8 cellular contexts compared by ENCODE assay signal in the genomic region with DNA sequence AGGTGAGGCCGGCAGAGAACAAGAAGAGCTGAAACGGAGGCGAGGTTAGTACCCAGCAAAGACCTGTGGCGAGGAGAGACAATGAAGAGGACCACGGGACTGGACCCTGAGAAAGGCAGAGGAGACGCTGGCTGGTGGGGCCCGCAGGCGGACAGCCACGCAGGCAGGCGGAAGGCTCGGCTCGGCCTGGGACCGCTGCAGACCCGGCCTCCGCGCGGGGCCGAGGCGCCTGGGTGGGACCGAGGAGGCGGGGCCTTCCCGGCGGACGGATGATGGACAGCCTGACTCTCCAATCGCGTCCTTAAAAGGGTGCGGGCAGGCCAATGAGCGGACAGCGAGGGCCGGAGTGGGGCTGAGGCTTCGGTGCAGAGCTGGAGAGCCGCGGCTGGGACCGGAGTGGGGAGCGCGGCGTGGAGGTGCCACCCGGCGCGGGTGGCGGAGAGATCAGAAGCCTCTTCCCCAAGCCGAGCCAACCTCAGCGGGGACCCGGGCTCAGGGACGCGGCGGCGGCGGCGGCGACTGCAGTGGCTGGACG. TPM values are rescaled to one million over a fixed set of nuclear protein-coding genes. Genes with fewer than 3 reads are reported as not detected.
A peak's percentile ranks its signal among the peaks of the same experiment; 100 is the strongest.
DNase-seq lines count a peak whose midpoint lies in the region; ATAC-seq, FAIRE-seq and TF ChIP-seq lines count a peak whose summit lies in the region.

A gene (plus strand): TSS at position 366 of the 535 bp plus-strand sequence. CDS start 170 bp downstream, outside the sequence.

- peak within 1 kb of the TSS; percentile 43 for H3K27ac ChIP-seq in ACC112 (ENCODE audit: low read depth, low read length)
- H3K27ac ChIP-seq in WERI-Rb-1 = peak within 1 kb of the TSS; percentile 66
- peak within 1 kb of the TSS; percentile 92 to 93 for H3K27ac ChIP-seq in breast epithelium
- H3K27ac ChIP-seq in small intestine (ENCODE audit: low read depth in 1 of 2, low read length in 1 of 2) = peak within 1 kb of the TSS; percentile 77 to 92

- H3K79me2 ChIP-seq in ACC112 (ENCODE audit: control insufficient read depth, insufficient read depth, low read length, unreplicated experiment) = peaks cover 46% of the 10 kb centered on the region

- ATAC-seq in GM18861 (IDR thresholded peaks at IDR 0.05; ENCODE audit: unreplicated experiment) (peak; percentile 77), HG03095 (IDR thresholded peaks at IDR 0.05; ENCODE audit: unreplicated experiment) (peak; percentile 88)

- no peak for FAIRE-seq in small intestine (lab: Jason Lieb, UNC)

- intact Hi-C loops in breast epithelium (cut with DNase I; ENCODE audit: low total_unique reads) = loop anchor here (10.0 kb wide), 1 partner anchor 83 kb away; no protein-coding TSS in a partner anchor

- H3K27me3 ChIP-seq in ACC112 (ENCODE audit: insufficient read depth, low read length) (no peaks in the 10 kb centered on the region), WERI-Rb-1 (ENCODE audit: insufficient read depth, low read depth, severe bottlenecking) (no peaks in the 10 kb centered on the region), breast epithelium (no peaks in the 10 kb centered on the region), small intestine (ENCODE audit: control insufficient read depth in 2 of 2, insufficient read depth in 2 of 2, low read length in 2 of 2) (no peaks in the 10 kb centered on the region)

- TF ChIP-seq CTCF in WERI-Rb-1 (IDR thresholded peaks at IDR 0.05; ENCODE audit: low read depth, low read length) = no peak
- TF ChIP-seq CTCF in breast epithelium (IDR thresholded peaks at IDR 0.05) = no peak

- H3K9me3 ChIP-seq in WERI-Rb-1 (ENCODE audit: severe bottlenecking) (no peaks in the 10 kb centered on the region), breast epithelium (no peaks in the 10 kb centered on the region), small intestine (ENCODE audit: control insufficient read depth, low read depth) (no peaks in the 10 kb centered on the region)

- peaks cover 29% of the 10 kb centered on the region for H3K4me1 ChIP-seq in ACC112 (ENCODE audit: control insufficient read depth, insufficient read depth, low read length, unreplicated experiment)
- peaks cover 0 to 17% of the 10 kb centered on the region in 2 donors for H3K4me1 ChIP-seq in breast epithelium
- peaks cover 0 to 8% of the 10 kb centered on the region in 2 donors for H3K4me1 ChIP-seq in small intestine (ENCODE audit: control insufficient read depth in 2 of 2, insufficient read depth in 1 of 2, low read depth in 1 of 2, low read length in 1 of 2)

- 0 to 1% (median 0%) methylated on average over 49 to 52 of the region's 52 CpGs for WGBS in small intestine, 3 donors

- H3K36me3 ChIP-seq in ACC112 (ENCODE audit: insufficient read depth, low read length) (no peaks in the 10 kb centered on the region), WERI-Rb-1 (no peaks in the 10 kb centered on the region), breast epithelium (no peaks in the 10 kb centered on the region), small intestine (ENCODE audit: control insufficient read depth in 2 of 2, insufficient read depth in 2 of 2, low read length in 2 of 2) (peaks cover 0 to 2% of the 10 kb centered on the region in 2 donors)

- H3K4me3 ChIP-seq in ACC112 (ENCODE audit: low read depth, low read length) (peak within 1 kb of the TSS; percentile 95), WERI-Rb-1 (ENCODE audit: low read depth, low read length) (peak within 1 kb of the TSS; percentile 55), breast epithelium (peak within 1 kb of the TSS; percentile 83 to 100 (median 96)), small intestine (ENCODE audit: low read depth in 1 of 2, low read length in 2 of 2) (peak within 1 kb of the TSS; percentile 78 to 97)

- TF ChIP-seq POLR2A in breast epithelium (IDR thresholded peaks at IDR 0.05) = peak; percentile 64

- peak; percentile 88 for DNase-seq in NCI-H2171 (lab: John Stamatoyannopoulos, UW)
- DNase-seq in WERI-Rb-1 = peak; percentile 87
- peak; percentile 93 to 96 for DNase-seq in breast epithelium (ENCODE audit: low spot score in 2 of 2)
- peak; percentile 97 for DNase-seq in iPS-NIHi11 (ENCODE audit: low spot score)
- peak; percentile 97 for DNase-seq in small intestine

- H2AFZ ChIP-seq in ACC112 (ENCODE audit: low read length, unreplicated experiment) = peak within 1 kb of the TSS; percentile 93

RNA-seq across cellular contexts. Expression of the gene that starts here (rescaled TPM):
- 10 to 100 TPM; 43.5 to 86.8 (median 86.2) TPM for total RNA-seq in breast epithelium
- 10 to 100 TPM in 1 of 3 donors, 1 to 10 TPM in 2; 8.1 to 54.1 (median 8.6) TPM for polyA plus RNA-seq in small intestine

Comparison
In these comparisons a context has a peak if more than half of its experiments do, and no peak if none do; other contexts are left out.
1. Peak in every context shown above with its lines: DNase-seq, ATAC-seq, H3K4me3 ChIP-seq and H3K27ac ChIP-seq.